In the genomic region with DNA sequence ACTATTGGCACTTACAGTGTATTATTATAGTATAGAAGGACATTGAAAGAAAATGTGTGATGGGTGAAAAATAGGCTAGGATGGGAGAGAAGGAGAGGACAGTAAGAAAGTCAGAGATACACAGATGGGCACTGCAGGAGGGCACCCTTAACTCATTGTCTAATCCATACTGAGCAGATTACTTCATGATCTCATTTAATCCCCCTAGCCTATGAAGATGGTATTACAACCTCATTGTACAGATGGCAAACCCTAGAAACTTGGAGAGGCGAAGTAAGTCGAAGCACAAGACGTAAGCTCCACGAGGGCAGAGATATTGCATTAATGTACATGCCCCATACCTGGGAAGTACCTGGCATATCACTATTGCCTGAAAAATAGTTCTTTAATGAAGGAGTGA, we compare ENCODE assay signal across 10 cellular contexts.
DNase-seq lines count a peak whose midpoint lies in the region; ATAC-seq and TF ChIP-seq lines count a peak whose summit lies in the region.
"Had no signal": no experiment of that assay in that cellular context is flagged by ENCODE, and none has a peak within 500 bp of the region (broad histone marks: within the 10 kb centered on the region; RNA-seq: fewer than 3 reads in every experiment).

No MANE protein-coding gene starts in this region.

- no peak overlapping the region for H2AK5ac ChIP-seq in H9 (ENCODE audit: insufficient read length, low read length)

- CTCF ChIA-PET in Panc1 (lab: Charles Lee) = no interaction called here

- no peak overlapping the region for H3K4me2 ChIP-seq in H9 (ENCODE audit: insufficient read depth, insufficient read length, low read length)
- H3K4me2 ChIP-seq: smooth muscle cell had no signal

- H3K36me3 ChIP-seq in Panc1 (ENCODE audit: control insufficient read depth, insufficient read depth, low read length) (no peaks in the 10 kb centered on the region), tibial nerve (no peaks in the 10 kb centered on the region)
- H3K36me3 ChIP-seq: thyroid gland had no signal

- H3K4ac ChIP-seq in H9 (ENCODE audit: low read depth, low read length) = no peak overlapping the region

- no peak overlapping the region for H3K18ac ChIP-seq in H9 (ENCODE audit: insufficient read length, low read depth, low read length)

- no peak overlapping the region for H3K27ac ChIP-seq in H9 (ENCODE audit: insufficient read length, low read depth, low read length)
- H3K27ac ChIP-seq in Panc1 (ENCODE audit: low read length) = no peak overlapping the region
- H3K27ac ChIP-seq in tibial nerve = no peak overlapping the region
- H3K27ac ChIP-seq: thyroid gland had no signal

- intact Hi-C loops in Panc1 (cut with micrococcal nuclease; ENCODE audit: unreplicated experiment) = no loop called here

- H3K36me3 Mint-ChIP-seq in H9 (ENCODE audit: insufficient read depth in 1 of 3, low read depth in 3 of 3) (no peaks in the 10 kb centered on the region), immature natural killer cell (no peaks in the 10 kb centered on the region)

- POLR2A ChIA-PET in Panc1 (lab: Charles Lee) = no interaction called here

- no peak overlapping the region for H3T11ph ChIP-seq in H9 (ENCODE audit: low read length)

- H4K91ac ChIP-seq in H9 (ENCODE audit: insufficient read length, low read depth, low read length) = no peak overlapping the region

- H3K27ac Mint-ChIP-seq in H9 (no peak overlapping the region), immature natural killer cell (no peak overlapping the region)

- peaks cover 10 to 12% of the 10 kb centered on the region in 2 experiments for H3K4me1 Mint-ChIP-seq in H9
- no peaks in the 10 kb centered on the region for H3K4me1 Mint-ChIP-seq in immature natural killer cell

- no peaks in the 10 kb centered on the region for H3K23me2 ChIP-seq in H9 (ENCODE audit: insufficient read length, low read depth, low read length, poor library complexity, severe bottlenecking)

- no peak overlapping the region for H3K23ac ChIP-seq in H9 (ENCODE audit: insufficient read length, low read depth, low read length)

- TF ChIP-seq CTCF in H9 (conservative IDR thresholded peaks at IDR 0.05) (peak; percentile 57), Panc1 (IDR thresholded peaks at IDR 0.05) (peak; percentile 40), tibial nerve (IDR thresholded peaks at IDR 0.05) (no peak)

- H3K4me3 Mint-ChIP-seq in H9 (no peak overlapping the region), immature natural killer cell (no peak overlapping the region)

- H3K27me3 Mint-ChIP-seq in H9 (ENCODE audit: low read depth) (no peaks in the 10 kb centered on the region), immature natural killer cell (ENCODE audit: low read depth in 3 of 3) (peaks cover 0 to 4% (median 0%) of the 10 kb centered on the region in 3 donors)

- no TSS peak for BruUV-seq in Panc1 (replicated peaks; lab: Mats Ljungman, UMichigan)

- H2BK15ac ChIP-seq in H9 (ENCODE audit: low read depth, low read length) = no peak overlapping the region

- no peaks in the 10 kb centered on the region for H3K9me3 Mint-ChIP-seq in H9
- H3K9me3 Mint-ChIP-seq in immature natural killer cell = peaks cover 0 to 4% (median 0%) of the 10 kb centered on the region in 6 donors

- no peak overlapping the region for H2AFZ ChIP-seq in H9 (ENCODE audit: low read length)

- no peaks in the 10 kb centered on the region for H3K79me1 ChIP-seq in H9 (ENCODE audit: insufficient read depth, low read depth, low read length, poor library complexity, severe bottlenecking)

- no peak overlapping the region for H3K9ac ChIP-seq in H9 (ENCODE audit: extremely low read depth, insufficient read length, low read length)

- TF ChIP-seq POLR2A in tibial nerve (IDR thresholded peaks at IDR 0.05) = no peak

- no peak overlapping the region for H3K56ac ChIP-seq in H9 (ENCODE audit: insufficient read length, low read depth, low read length)

- H3K4me3 ChIP-seq in Panc1 (ENCODE audit: low read depth in 2 of 2, low read length in 2 of 2) (no peak overlapping the region), tibial nerve (no peak overlapping the region)
- H3K4me3 ChIP-seq: smooth muscle cell, thyroid gland had no signal

- H3K27me3 ChIP-seq in H9 (ENCODE audit: insufficient read depth, low read length) = no peaks in the 10 kb centered on the region
- no peaks in the 10 kb centered on the region for H3K27me3 ChIP-seq in Panc1 (ENCODE audit: control insufficient read depth, insufficient read depth, low read length)
- no peaks in the 10 kb centered on the region for H3K27me3 ChIP-seq in tibial nerve
- H3K27me3 ChIP-seq: thyroid gland had no signal

- H2BK5ac ChIP-seq in H9 (ENCODE audit: insufficient read length, low read length) = no peak overlapping the region

- H3K79me2 ChIP-seq in H9 (ENCODE audit: insufficient read depth, low read length) = no peaks in the 10 kb centered on the region

- H4K20me1 ChIP-seq in H9 (ENCODE audit: control insufficient read depth, insufficient read depth, insufficient read length) = no peaks in the 10 kb centered on the region

- H3K4me1 ChIP-seq in H9 (ENCODE audit: insufficient read depth, low read length) (no peaks in the 10 kb centered on the region; the same call in 1 of the 2 replicates), Panc1 (ENCODE audit: control insufficient read depth, insufficient read depth, low read length) (no peaks in the 10 kb centered on the region), tibial nerve (no peaks in the 10 kb centered on the region)
- H3K4me1 ChIP-seq: thyroid gland had no signal

- H2BK12ac ChIP-seq in H9 (ENCODE audit: insufficient read length, low read depth, low read length) = no peak overlapping the region

- no peak overlapping the region for H4K8ac ChIP-seq in H9 (replicated peaks; ENCODE audit: insufficient read length, low read depth, low read length)

- no peak overlapping the region for H3K14ac ChIP-seq in H9 (ENCODE audit: insufficient read depth, low read length)

- no peak overlapping the region for H4K5ac ChIP-seq in H9 (ENCODE audit: insufficient read length, low read depth, low read length)

- H3K9me3 ChIP-seq in H9 (ENCODE audit: control insufficient read depth, low read depth, low read length) (no peaks in the 10 kb centered on the region), Panc1 (ENCODE audit: control insufficient read depth, insufficient read depth, low read depth, low read length) (no peaks in the 10 kb centered on the region), tibial nerve (no peaks in the 10 kb centered on the region)
- H3K9me3 ChIP-seq: thyroid gland had no signal

- no peak overlapping the region for H2BK20ac ChIP-seq in H9 (ENCODE audit: low read depth, low read length, poor library complexity, severe bottlenecking)

- WGBS in H9 (ENCODE audit: extremely low coverage, insufficient read length, low lambda C conversion rate) = no CpG with 5 or more reads among the region's 4 CpGs
- 91 to 93% methylated on average over 4 of the region's 4 CpGs for WGBS in tibial nerve, 2 donors

- in situ Hi-C loops in Panc1 (cut with HindIII; ENCODE audit: low pct_unique_long_range_greater_than_20kb, low sequenced_read_pairs) = no loop called here

- DNase-seq in DMS53 treated with DMSO at 0.1 percent for 48 hours (lab: John Stamatoyannopoulos, UW; ENCODE audit: unreplicated experiment) (peak; percentile 38), H9 (no peak), Panc1 (ENCODE audit: low read depth, low spot score) (no peak), iPS-NIHi7 (ENCODE audit: extremely low spot score) (peak; percentile 25), immature natural killer cell (no peak), epidermal melanocyte (ENCODE audit: insufficient read length, low spot score) (no peak), SKM-1 treated with dmso at 0.1 percent for 144 hours (lab: John Stamatoyannopoulos, UW; ENCODE audit: unreplicated experiment) (no peak), tibial nerve (ENCODE audit: low spot score in 2 of 2) (no peak)
- DNase-seq: thyroid gland had no signal

- H2BK120ac ChIP-seq in H9 (ENCODE audit: low read depth, low read length, poor library complexity, severe bottlenecking) = no peak overlapping the region

- no peak for TF ChIP-seq EP300 in tibial nerve (IDR thresholded peaks at IDR 0.05)

- peak; percentile 72; the same call in 1 of the 2 replicates for ATAC-seq in Panc1

Comparison
In these comparisons a context has a peak if more than half of its experiments do, and no peak if none do; other contexts are left out.
1. DNase-seq: peak in DMS53 treated with DMSO at 0.1 percent for 48 hours (single experiment) and iPS-NIHi7 (single experiment); none in H9 (single experiment), Panc1 (single experiment), immature natural killer cell (0 of 3), epidermal melanocyte (single experiment), SKM-1 treated with dmso at 0.1 percent for 144 hours (single experiment) and tibial nerve (0 of 2).
2. CTCF ChIP-seq: peak in H9 (single experiment) and Panc1 (single experiment); none in tibial nerve (0 of 5).